15 cellular contexts compared by ENCODE assay signal in genomic region chr16:78882751-78883150, GRCh38.
A peak's percentile ranks its signal among the peaks of the same experiment; 100 is the strongest.
DNase-seq lines count a peak whose midpoint lies in the region; ATAC-seq lines count a peak whose summit lies in the region.
"Had no signal": no experiment of that assay in that cellular context is flagged by ENCODE, and none has a peak within 500 bp of the region (broad histone marks: within the 10 kb centered on the region; RNA-seq: fewer than 3 reads in every experiment).

No MANE protein-coding gene starts in this region.

- H3K9me3 Mint-ChIP-seq in activated CD4-positive, alpha-beta T cell treated with anti-CD3 and anti-CD28 coated beads for 36 hours (ENCODE audit: low read depth), result no peaks in the 10 kb centered on the region
- H3K9me3 Mint-ChIP-seq in activated CD4-positive, alpha-beta memory T cell treated with anti-CD3 and anti-CD28 coated beads, Interleukin-2, amount 10 ng/mL, durations not matched to agents 7 days and 5 days, result no peaks in the 10 kb centered on the region
- H3K9me3 Mint-ChIP-seq in stimulated activated effector memory CD8-positive, alpha-beta T cell treated with anti-CD3 and anti-CD28 coated beads, Interleukin-12 subunit alpha, Interleukin-12 subunit beta, amount 100 ng/mL, for 72 hours, result no peaks in the 10 kb centered on the region

- H3K4me1 Mint-ChIP-seq in activated CD4-positive, alpha-beta T cell treated with anti-CD3 and anti-CD28 coated beads for 36 hours, result peaks cover 3% of the 10 kb centered on the region
- peaks cover 29% of the 10 kb centered on the region for H3K4me1 Mint-ChIP-seq in activated CD4-positive, alpha-beta memory T cell treated with anti-CD3 and anti-CD28 coated beads, Interleukin-2, amount 10 ng/mL, durations not matched to agents 7 days and 5 days
- peaks cover 18% of the 10 kb centered on the region for H3K4me1 Mint-ChIP-seq in stimulated activated effector memory CD8-positive, alpha-beta T cell treated with anti-CD3 and anti-CD28 coated beads, Interleukin-12 subunit alpha, Interleukin-12 subunit beta, amount 100 ng/mL, for 72 hours

- no peaks in the 10 kb centered on the region for H3K27me3 Mint-ChIP-seq in activated CD4-positive, alpha-beta T cell treated with anti-CD3 and anti-CD28 coated beads for 36 hours
- no peaks in the 10 kb centered on the region for H3K27me3 Mint-ChIP-seq in activated CD4-positive, alpha-beta memory T cell treated with anti-CD3 and anti-CD28 coated beads, Interleukin-2, amount 10 ng/mL, durations not matched to agents 7 days and 5 days
- H3K27me3 Mint-ChIP-seq: CD4-positive, alpha-beta memory T cell had no signal

- peak; percentile 70 for ATAC-seq in activated CD4-positive, alpha-beta T cell treated with anti-CD3 and anti-CD28 coated beads for 36 hours
- peak; percentile 65 for ATAC-seq in stimulated activated effector memory CD8-positive, alpha-beta T cell treated with anti-CD3 and anti-CD28 coated beads, Interleukin-12 subunit alpha, Interleukin-12 subunit beta, amount 100 ng/mL, for 72 hours
- ATAC-seq: A549, GM12878 had no signal

- CTCF ChIA-PET in activated CD4-positive, alpha-beta T cell treated with anti-CD3 and anti-CD28 coated beads for 36 hours (lab: Charles Lee), result interaction anchor here (0.7 kb wide), 1 partner anchor 745 kb away, joined by 3 read pairs; no protein-coding TSS in a partner anchor
- CTCF ChIA-PET in activated CD4-positive, alpha-beta memory T cell treated with anti-CD3 and anti-CD28 coated beads, Interleukin-2, amount 10 ng/mL, durations not matched to agents 7 days and 5 days (lab: Charles Lee), result interaction anchor here (1.1 kb wide), 1 partner anchor 89 kb away, joined by 3 read pairs; no protein-coding TSS in a partner anchor

- no peak overlapping the region for H3K4me3 Mint-ChIP-seq in activated CD4-positive, alpha-beta T cell treated with anti-CD3 and anti-CD28 coated beads for 36 hours
- no peak overlapping the region for H3K4me3 Mint-ChIP-seq in activated CD4-positive, alpha-beta memory T cell treated with anti-CD3 and anti-CD28 coated beads, Interleukin-2, amount 10 ng/mL, durations not matched to agents 7 days and 5 days
- H3K4me3 Mint-ChIP-seq in stimulated activated effector memory CD8-positive, alpha-beta T cell treated with anti-CD3 and anti-CD28 coated beads, Interleukin-12 subunit alpha, Interleukin-12 subunit beta, amount 100 ng/mL, for 72 hours, result no peak overlapping the region
- H3K4me3 Mint-ChIP-seq: CD4-positive, alpha-beta memory T cell had no signal

- H3K36me3 Mint-ChIP-seq in activated CD4-positive, alpha-beta T cell treated with anti-CD3 and anti-CD28 coated beads for 36 hours (ENCODE audit: low read depth), result no peaks in the 10 kb centered on the region
- peaks cover 10% of the 10 kb centered on the region for H3K36me3 Mint-ChIP-seq in activated CD4-positive, alpha-beta memory T cell treated with anti-CD3 and anti-CD28 coated beads, Interleukin-2, amount 10 ng/mL, durations not matched to agents 7 days and 5 days (ENCODE audit: low read depth)
- no peaks in the 10 kb centered on the region for H3K36me3 Mint-ChIP-seq in stimulated activated effector memory CD8-positive, alpha-beta T cell treated with anti-CD3 and anti-CD28 coated beads, Interleukin-12 subunit alpha, Interleukin-12 subunit beta, amount 100 ng/mL, for 72 hours
- H3K36me3 Mint-ChIP-seq: CD4-positive, alpha-beta memory T cell had no signal

- POLR2A ChIA-PET in activated CD4-positive, alpha-beta T cell treated with anti-CD3 and anti-CD28 coated beads for 36 hours (lab: Charles Lee), result no interaction called here
- POLR2A ChIA-PET in activated CD4-positive, alpha-beta memory T cell treated with anti-CD3 and anti-CD28 coated beads, Interleukin-2, amount 10 ng/mL, durations not matched to agents 7 days and 5 days (lab: Charles Lee), result interaction anchor here (0.7 to 1.6 kb wide), 5 partner anchors 10 to 104 kb away, joined by 3 to 8 read pairs (median 3); no protein-coding TSS in a partner anchor

- intact Hi-C loops in activated CD4-positive, alpha-beta T cell treated with anti-CD3 and anti-CD28 coated beads for 36 hours (cut with DNase I, micrococcal nuclease), result no loop called here

- H3K27ac Mint-ChIP-seq in activated CD4-positive, alpha-beta T cell treated with anti-CD3 and anti-CD28 coated beads for 36 hours, result no peak overlapping the region
- peak overlapping the region; percentile 76 for H3K27ac Mint-ChIP-seq in activated CD4-positive, alpha-beta memory T cell treated with anti-CD3 and anti-CD28 coated beads, Interleukin-2, amount 10 ng/mL, durations not matched to agents 7 days and 5 days
- H3K27ac Mint-ChIP-seq in stimulated activated effector memory CD8-positive, alpha-beta T cell treated with anti-CD3 and anti-CD28 coated beads, Interleukin-12 subunit alpha, Interleukin-12 subunit beta, amount 100 ng/mL, for 72 hours, result peak overlapping the region; percentile 70

- DNase-seq in activated CD4-positive, alpha-beta T cell treated with anti-CD3 and anti-CD28 coated beads for 36 hours, result peak; percentile 47
- DNase-seq in activated CD4-positive, alpha-beta T cell treated with anti-CD3 and anti-CD28 coated beads for 4 hours, result no peak
- DNase-seq in CD1c-positive myeloid dendritic cell (ENCODE audit: extremely low spot score), result peak; percentile 73
- peak; percentile 52 for DNase-seq in activated CD4-positive, alpha-beta memory T cell treated with anti-CD3 and anti-CD28 coated beads, Interleukin-2, amount 10 ng/mL, durations not matched to agents 7 days and 5 days
- DNase-seq in stimulated activated effector memory CD8-positive, alpha-beta T cell treated with anti-CD3 and anti-CD28 coated beads, Interleukin-12 subunit alpha, Interleukin-12 subunit beta, amount 100 ng/mL, for 72 hours (ENCODE audit: low spot score in 2 of 2), result no peak
- no peak for DNase-seq in DMS79 treated with DMSO at 0.1 percent for 48 hours (lab: John Stamatoyannopoulos, UW)
- DNase-seq in iPS-NIHi7 (ENCODE audit: extremely low spot score), result no peak
- DNase-seq: AML-193; CD4-positive, alpha-beta memory T cell; DMS153; DMS79; GOT3; IMR-90 had no signal

Comparison
In these comparisons a context has a peak if more than half of its experiments do, and no peak if none do; other contexts are left out.
1. DNase-seq: peak in activated CD4-positive, alpha-beta T cell treated with anti-CD3 and anti-CD28 coated beads for 36 hours (single experiment), CD1c-positive myeloid dendritic cell (single experiment) and activated CD4-positive, alpha-beta memory T cell treated with anti-CD3 and anti-CD28 coated beads, Interleukin-2, amount 10 ng/mL, durations not matched to agents 7 days and 5 days (single experiment); none in activated CD4-positive, alpha-beta T cell treated with anti-CD3 and anti-CD28 coated beads for 4 hours (0 of 2), stimulated activated effector memory CD8-positive, alpha-beta T cell treated with anti-CD3 and anti-CD28 coated beads, Interleukin-12 subunit alpha, Interleukin-12 subunit beta, amount 100 ng/mL, for 72 hours (0 of 2), DMS79 treated with DMSO at 0.1 percent for 48 hours (single experiment) and iPS-NIHi7 (single experiment).